9 cellular contexts compared by ENCODE assay signal in the genomic region with DNA sequence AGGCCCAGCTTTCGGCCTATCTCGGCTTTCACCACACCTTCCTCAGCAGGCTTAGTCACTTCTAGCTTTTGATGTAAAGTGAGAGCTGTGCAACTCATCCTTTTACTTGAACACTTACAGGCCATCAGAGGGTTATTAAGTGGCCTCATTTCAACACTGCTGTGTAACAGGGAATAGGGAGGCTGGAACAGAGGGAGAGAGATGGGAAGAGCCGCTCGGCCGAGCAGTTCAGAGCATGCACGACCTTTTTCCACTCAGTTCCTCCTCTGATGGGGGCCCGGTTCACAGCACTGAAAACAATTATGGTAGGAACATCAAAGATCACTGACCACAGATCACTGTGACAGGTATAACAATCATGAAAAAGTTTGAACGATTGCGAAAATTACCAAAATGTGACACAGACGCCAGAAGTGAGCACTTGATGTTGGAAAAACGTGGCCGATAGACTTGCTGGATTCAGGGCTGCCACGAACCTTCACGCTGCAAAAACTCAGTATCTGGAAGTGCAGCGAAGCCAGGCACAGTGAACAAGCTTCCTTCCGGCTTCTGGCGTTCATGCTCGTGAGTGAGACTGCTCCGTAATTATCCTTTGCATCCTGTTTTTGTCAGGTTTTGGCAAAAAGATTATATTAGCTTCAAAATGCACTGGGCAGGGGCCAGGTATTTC. TPM values are rescaled to one million over a fixed set of nuclear protein-coding genes. Genes with fewer than 3 reads are reported as not detected.
A peak's percentile ranks its signal among the peaks of the same experiment; 100 is the strongest.
DNase-seq lines count a peak whose midpoint lies in the region; ATAC-seq and TF ChIP-seq lines count a peak whose summit lies in the region.
"Had no signal": no experiment of that assay in that cellular context is flagged by ENCODE, and none has a peak within 500 bp of the region (broad histone marks: within the 10 kb centered on the region; RNA-seq: fewer than 3 reads in every experiment).

No MANE protein-coding gene starts in this region.

- peaks cover 38% of the 10 kb centered on the region for H3K36me3 Mint-ChIP-seq in activated CD4-positive, alpha-beta T cell treated with anti-CD3 and anti-CD28 coated beads, Interleukin-2, amount 10 ng/mL, durations not matched to agents 24 days and 14 days (ENCODE audit: low read depth)
- peaks cover 25% of the 10 kb centered on the region for H3K36me3 Mint-ChIP-seq in stimulated activated effector memory CD8-positive, alpha-beta T cell treated with anti-CD3 and anti-CD28 coated beads, Interleukin-12 subunit alpha, Interleukin-12 subunit beta, amount 100 ng/mL, for 72 hours

- peak; percentile 72 for DNase-seq in activated CD4-positive, alpha-beta T cell treated with anti-CD3 and anti-CD28 coated beads, Interleukin-2, amount 10 ng/mL, durations not matched to agents 24 days and 14 days
- DNase-seq in activated CD4-positive, alpha-beta T cell treated with anti-CD3 and anti-CD28 coated beads for 1 hour = no peak
- peak; percentile 83 for DNase-seq in KBM-7
- DNase-seq in effector memory CD4-positive, alpha-beta T cell = no peak
- DNase-seq in stimulated activated effector memory CD8-positive, alpha-beta T cell treated with anti-CD3 and anti-CD28 coated beads, Interleukin-12 subunit alpha, Interleukin-12 subunit beta, amount 100 ng/mL, for 72 hours (ENCODE audit: low spot score in 2 of 2) = peak in 1 of 2 donors; percentile 68
- DNase-seq in cerebellar cortex (ENCODE audit: low spot score) = no peak
- no peak for DNase-seq in hepatocyte (ENCODE audit: low spot score)
- DNase-seq: nucleus accumbens had no signal

- H3K9me3 Mint-ChIP-seq in activated CD4-positive, alpha-beta T cell treated with anti-CD3 and anti-CD28 coated beads, Interleukin-2, amount 10 ng/mL, durations not matched to agents 24 days and 14 days = no peaks in the 10 kb centered on the region
- no peaks in the 10 kb centered on the region for H3K9me3 Mint-ChIP-seq in stimulated activated effector memory CD8-positive, alpha-beta T cell treated with anti-CD3 and anti-CD28 coated beads, Interleukin-12 subunit alpha, Interleukin-12 subunit beta, amount 100 ng/mL, for 72 hours

- H3K4me3 Mint-ChIP-seq in activated CD4-positive, alpha-beta T cell treated with anti-CD3 and anti-CD28 coated beads, Interleukin-2, amount 10 ng/mL, durations not matched to agents 24 days and 14 days = peak overlapping the region; percentile 56
- H3K4me3 Mint-ChIP-seq in stimulated activated effector memory CD8-positive, alpha-beta T cell treated with anti-CD3 and anti-CD28 coated beads, Interleukin-12 subunit alpha, Interleukin-12 subunit beta, amount 100 ng/mL, for 72 hours = peak overlapping the region; percentile 63

- ATAC-seq in stimulated activated effector memory CD8-positive, alpha-beta T cell treated with anti-CD3 and anti-CD28 coated beads, Interleukin-12 subunit alpha, Interleukin-12 subunit beta, amount 100 ng/mL, for 72 hours = peak; percentile 99
- no peak for ATAC-seq in HG03280 (IDR thresholded peaks at IDR 0.05; ENCODE audit: unreplicated experiment)

- H3K36me3 ChIP-seq in effector memory CD4-positive, alpha-beta T cell (ENCODE audit: control insufficient read depth, insufficient read depth, low read length) = no peaks in the 10 kb centered on the region
- no peaks in the 10 kb centered on the region for H3K36me3 ChIP-seq in hepatocyte (replicated peaks; ENCODE audit: insufficient read depth, low read depth)

- no peak for TF ChIP-seq CTCF in hepatocyte (IDR thresholded peaks at IDR 0.05; ENCODE audit: poor library complexity)

- H3K27ac Mint-ChIP-seq in activated CD4-positive, alpha-beta T cell treated with anti-CD3 and anti-CD28 coated beads, Interleukin-2, amount 10 ng/mL, durations not matched to agents 24 days and 14 days = peak overlapping the region; percentile 80
- peak overlapping the region; percentile 39 for H3K27ac Mint-ChIP-seq in stimulated activated effector memory CD8-positive, alpha-beta T cell treated with anti-CD3 and anti-CD28 coated beads, Interleukin-12 subunit alpha, Interleukin-12 subunit beta, amount 100 ng/mL, for 72 hours

- intact Hi-C loops in activated CD4-positive, alpha-beta T cell treated with anti-CD3 and anti-CD28 coated beads, Interleukin-2, amount 10 ng/mL, durations not matched to agents 24 days and 14 days (cut with micrococcal nuclease) = loop anchor here (1.0 to 2.0 kb wide), 4 partner anchors 9 to 51 kb away; no protein-coding TSS in a partner anchor

- H4K20me1 ChIP-seq in hepatocyte (ENCODE audit: insufficient read depth, poor library complexity, severe bottlenecking) = peaks cover 18% of the 10 kb centered on the region

- WGBS in hepatocyte (ENCODE audit: low lambda C conversion rate, missing lambda C conversion rate) = 89% methylated on average over 19 of the region's 19 CpGs

- no peaks in the 10 kb centered on the region for H3K27me3 ChIP-seq in effector memory CD4-positive, alpha-beta T cell (replicated peaks; ENCODE audit: control insufficient read depth, insufficient read depth, low read length, poor library complexity, severe bottlenecking)
- H3K27me3 ChIP-seq in hepatocyte = no peaks in the 10 kb centered on the region

- no peaks in the 10 kb centered on the region for H3K9me2 ChIP-seq in hepatocyte (replicated peaks; ENCODE audit: insufficient read depth)

- H3K9me3 ChIP-seq in effector memory CD4-positive, alpha-beta T cell (ENCODE audit: control insufficient read depth, low read length) = no peaks in the 10 kb centered on the region
- H3K9me3 ChIP-seq in hepatocyte (ENCODE audit: low read depth) = no peaks in the 10 kb centered on the region

- H3K4me1 ChIP-seq in effector memory CD4-positive, alpha-beta T cell (ENCODE audit: control insufficient read depth, insufficient read depth, low read length, poor library complexity, severe bottlenecking) = peaks cover 21% of the 10 kb centered on the region
- H3K4me1 ChIP-seq in hepatocyte (ENCODE audit: insufficient read depth) = peaks cover 13% of the 10 kb centered on the region

- no peaks in the 10 kb centered on the region for H3K27me3 Mint-ChIP-seq in activated CD4-positive, alpha-beta T cell treated with anti-CD3 and anti-CD28 coated beads, Interleukin-2, amount 10 ng/mL, durations not matched to agents 24 days and 14 days

- H3K79me2 ChIP-seq in hepatocyte = peaks cover 86% of the 10 kb centered on the region

- H3K27ac ChIP-seq in effector memory CD4-positive, alpha-beta T cell (ENCODE audit: insufficient read depth, low read length, poor library complexity, severe bottlenecking) = peak overlapping the region; percentile 8
- H3K27ac ChIP-seq in hepatocyte = no peak overlapping the region

- no peak overlapping the region for H3K4me2 ChIP-seq in hepatocyte

- in situ Hi-C loops in KBM-7 (cut with MboI; ENCODE audit: low pct_unique_long_range_greater_than_20kb, low sequenced_read_pairs) = no loop called here

- H2AFZ ChIP-seq in hepatocyte = no peak overlapping the region

- H3K4me3 ChIP-seq in effector memory CD4-positive, alpha-beta T cell (ENCODE audit: insufficient read depth, low read depth, low read length, poor library complexity, severe bottlenecking) = peak overlapping the region; percentile 3
- H3K4me3 ChIP-seq in hepatocyte = no peak overlapping the region

- peaks cover 31% of the 10 kb centered on the region for H3K4me1 Mint-ChIP-seq in activated CD4-positive, alpha-beta T cell treated with anti-CD3 and anti-CD28 coated beads, Interleukin-2, amount 10 ng/mL, durations not matched to agents 24 days and 14 days
- peaks cover 26% of the 10 kb centered on the region for H3K4me1 Mint-ChIP-seq in stimulated activated effector memory CD8-positive, alpha-beta T cell treated with anti-CD3 and anti-CD28 coated beads, Interleukin-12 subunit alpha, Interleukin-12 subunit beta, amount 100 ng/mL, for 72 hours

RNA-seq across cellular contexts. Expression of gene AGPAT3, which starts 28.6 kb away (rescaled TPM):
- total RNA-seq in activated CD4-positive, alpha-beta T cell treated with anti-CD3 and anti-CD28 coated beads, Interleukin-2, amount 10 ng/mL, durations not matched to agents 24 days and 14 days = 127 and 130 TPM in 2 replicates
- 51.2 and 63.9 TPM in 2 replicates for total RNA-seq in hepatocyte
- 31.7 and 41.0 TPM in 2 replicates for polyA plus RNA-seq in hepatocyte

Comparison
In these comparisons a context has a peak if more than half of its experiments do, and no peak if none do; other contexts are left out.
1. DNase-seq: peak in activated CD4-positive, alpha-beta T cell treated with anti-CD3 and anti-CD28 coated beads, Interleukin-2, amount 10 ng/mL, durations not matched to agents 24 days and 14 days (single experiment) and KBM-7 (single experiment); none in activated CD4-positive, alpha-beta T cell treated with anti-CD3 and anti-CD28 coated beads for 1 hour (single experiment), effector memory CD4-positive, alpha-beta T cell (0 of 3), cerebellar cortex (single experiment) and hepatocyte (single experiment).